Comparison of ENCODE assay signal across 9 cellular contexts in genomic region chr3:183252973-183253363, GRCh38. TPM values are rescaled to one million over a fixed set of nuclear protein-coding genes. Genes with fewer than 3 reads are reported as not detected.
DNase-seq lines count a peak whose midpoint lies in the region; ATAC-seq and TF ChIP-seq lines count a peak whose summit lies in the region.
"Had no signal": no experiment of that assay in that cellular context is flagged by ENCODE, and none has a peak within 500 bp of the region (broad histone marks: within the 10 kb centered on the region; RNA-seq: fewer than 3 reads in every experiment).

A gene with protein sequence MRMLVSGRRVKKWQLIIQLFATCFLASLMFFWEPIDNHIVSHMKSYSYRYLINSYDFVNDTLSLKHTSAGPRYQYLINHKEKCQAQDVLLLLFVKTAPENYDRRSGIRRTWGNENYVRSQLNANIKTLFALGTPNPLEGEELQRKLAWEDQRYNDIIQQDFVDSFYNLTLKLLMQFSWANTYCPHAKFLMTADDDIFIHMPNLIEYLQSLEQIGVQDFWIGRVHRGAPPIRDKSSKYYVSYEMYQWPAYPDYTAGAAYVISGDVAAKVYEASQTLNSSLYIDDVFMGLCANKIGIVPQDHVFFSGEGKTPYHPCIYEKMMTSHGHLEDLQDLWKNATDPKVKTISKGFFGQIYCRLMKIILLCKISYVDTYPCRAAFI (plus strand): TSS chr3:183253253. CDS start chr3:183269799, 16,546 bp downstream.

- intact Hi-C loops in right lobe of liver (cut with DNase I): no loop called here

- 3% methylated on average over 6 of the region's 35 CpGs for WGBS in right lobe of liver (ENCODE audit: insufficient coverage, low coverage, low lambda C conversion rate, missing lambda C conversion rate)

- peaks cover 0 to 5% (median 0%) of the 10 kb centered on the region in 4 donors for H3K4me1 ChIP-seq in right lobe of liver

- H3K4me3 ChIP-seq in choroid plexus epithelial cell (ENCODE audit: low read depth, low read length) (peak within 1 kb of the TSS; percentile 82), right lobe of liver (peak within 1 kb of the TSS; percentile 57 to 71 (median 68))

- no peaks in the 10 kb centered on the region for H3K9me3 ChIP-seq in right lobe of liver

- TF ChIP-seq CTCF in choroid plexus epithelial cell (conservative IDR thresholded peaks at IDR 0.05; ENCODE audit: low read depth, low read length): no peak
- TF ChIP-seq CTCF in right lobe of liver (IDR thresholded peaks at IDR 0.05): no peak

- peak; percentile 52 for DNase-seq in NCI-H2227 (lab: John Stamatoyannopoulos, UW; ENCODE audit: unreplicated experiment)
- no peak for DNase-seq in NCI-H2227 treated with DMSO at 0.1 percent for 48 hours (lab: John Stamatoyannopoulos, UW)
- DNase-seq in SW480 (ENCODE audit: low spot score): peak; percentile 77
- peak; percentile 35 for DNase-seq in choroid plexus epithelial cell (ENCODE audit: low read depth)
- peak in 1 of 3 donors; percentile 80 for DNase-seq in right lobe of liver
- DNase-seq in stimulated activated CD8-positive, alpha-beta memory T cell treated with anti-CD3 and anti-CD28 coated beads, Interleukin-2, amount 100 ng/mL, for 48 hours (ENCODE audit: low read depth in 2 of 2): peak; percentile 34 to 42
- DNase-seq in NCI-H1092 (lab: John Stamatoyannopoulos, UW): no peak

- ATAC-seq in right lobe of liver: peak in 3 of 4 donors; percentile 16 to 64 (median 45)
- no peak for ATAC-seq in HG02610 (IDR thresholded peaks at IDR 0.05; ENCODE audit: unreplicated experiment)

- no peaks in the 10 kb centered on the region for H3K27me3 ChIP-seq in right lobe of liver

- H3K27ac ChIP-seq in right lobe of liver: peak within 1 kb of the TSS; percentile 50 to 83 (median 65)
- H3K27ac ChIP-seq: C4-2B had no signal

- no peaks in the 10 kb centered on the region for H3K36me3 ChIP-seq in right lobe of liver

- TF ChIP-seq POLR2A in right lobe of liver (IDR thresholded peaks at IDR 0.05): no peak

RNA-seq across cellular contexts. Expression of the gene that starts here (rescaled TPM):
- 10 to 100 TPM in 2 of 6 experiments, 1 to 10 TPM in 2, under 1 TPM in 2; 0.27 to 12.5 (median 5.5) TPM for total RNA-seq in right lobe of liver

Comparison
In these comparisons a context has a peak if more than half of its experiments do, and no peak if none do; other contexts are left out.
1. DNase-seq: peak in NCI-H2227 (single experiment), SW480 (single experiment), choroid plexus epithelial cell (single experiment) and stimulated activated CD8-positive, alpha-beta memory T cell treated with anti-CD3 and anti-CD28 coated beads, Interleukin-2, amount 100 ng/mL, for 48 hours (2 of 2); none in NCI-H2227 treated with DMSO at 0.1 percent for 48 hours (single experiment) and NCI-H1092 (single experiment).